ENCODE assay signal across 3 cellular contexts in the genomic region with DNA sequence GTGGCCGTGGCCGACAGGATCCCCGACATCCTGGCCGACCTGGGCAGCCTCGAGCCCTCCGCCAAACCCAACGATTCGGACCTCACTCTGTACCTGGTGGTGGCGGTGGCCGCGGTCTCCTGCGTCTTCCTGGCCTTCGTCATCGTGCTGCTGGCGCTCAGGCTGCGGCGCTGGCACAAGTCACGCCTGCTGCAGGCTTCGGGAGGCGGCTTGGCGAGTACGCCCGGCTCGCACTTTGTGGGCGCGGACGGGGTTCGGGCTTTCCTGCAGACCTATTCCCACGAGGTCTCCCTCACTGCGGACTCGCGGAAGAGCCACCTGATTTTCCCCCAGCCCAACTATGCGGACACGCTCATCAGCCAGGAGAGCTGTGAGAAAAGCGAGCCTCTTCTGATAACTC. TPM values are rescaled to one million over a fixed set of nuclear protein-coding genes. Genes with fewer than 3 reads are reported as not detected.
"Had no signal": no experiment of that assay in that cellular context is flagged by ENCODE, and none has a peak within 500 bp of the region (broad histone marks: within the 10 kb centered on the region; RNA-seq: fewer than 3 reads in every experiment).

No MANE protein-coding gene starts in this region.

RNA-seq across cellular contexts. Expression of a gene that starts 2.4 kb away (rescaled TPM):
- total RNA-seq: PC-3, PC-9, SK-MEL-5 had no signal

RNA-seq across cellular contexts. Expression of a gene that starts 3.9 kb away (rescaled TPM):
- total RNA-seq: PC-9 had no signal

RNA-seq across cellular contexts. Expression of a gene that starts 7.5 kb away (rescaled TPM):
- total RNA-seq: PC-3 had no signal

RNA-seq across cellular contexts. Expression of a gene that starts 8.8 kb away (rescaled TPM):
- total RNA-seq: PC-9 had no signal
